In the genomic region with DNA sequence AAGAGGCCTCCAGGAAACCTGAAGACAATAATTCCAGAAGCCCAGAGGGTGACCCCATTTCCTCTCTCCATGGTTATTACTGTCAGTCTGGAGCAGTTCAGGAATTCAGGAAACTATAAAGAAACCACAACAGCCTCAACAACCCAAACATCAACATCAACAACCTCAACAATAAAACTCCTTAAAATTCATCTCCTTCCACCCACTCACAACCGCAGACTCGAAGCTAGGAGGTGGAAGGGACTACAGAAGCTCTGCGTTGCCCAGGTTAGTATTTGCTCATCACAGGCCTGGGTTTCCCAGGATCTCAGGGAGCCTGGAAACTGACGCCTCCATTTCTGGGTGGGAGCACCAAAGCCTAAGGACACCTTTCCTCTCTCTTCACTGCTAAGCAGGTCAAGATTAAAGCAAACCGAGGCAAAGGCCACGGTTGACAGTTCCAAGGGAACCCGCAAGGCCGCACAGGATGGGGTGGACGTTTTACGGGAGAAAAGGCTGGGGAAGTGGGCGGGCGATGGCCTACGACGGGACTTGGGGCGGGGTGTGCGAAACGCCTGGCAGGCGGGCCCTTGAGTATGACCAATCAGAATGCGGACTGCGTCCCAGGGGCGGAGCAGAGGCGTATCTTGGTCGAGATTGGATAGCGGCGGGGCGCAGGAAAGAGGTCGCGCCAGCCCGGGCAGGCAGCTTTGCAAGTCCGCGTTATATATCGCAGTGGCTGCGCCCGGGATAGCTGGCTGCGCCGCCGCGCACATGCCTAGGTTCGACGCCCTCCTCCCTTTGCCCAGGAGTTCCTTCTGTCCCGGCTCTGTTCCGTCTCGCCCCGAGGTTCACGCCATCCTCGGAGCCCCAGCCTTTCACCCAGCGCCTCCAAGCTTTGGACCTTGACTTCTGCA, we compare ENCODE assay signal across 8 cellular contexts. TPM values are rescaled to one million over a fixed set of nuclear protein-coding genes. Genes with fewer than 3 reads are reported as not detected.
DNase-seq lines count a peak whose midpoint lies in the region; ATAC-seq and TF ChIP-seq lines count a peak whose summit lies in the region.

A gene with protein sequence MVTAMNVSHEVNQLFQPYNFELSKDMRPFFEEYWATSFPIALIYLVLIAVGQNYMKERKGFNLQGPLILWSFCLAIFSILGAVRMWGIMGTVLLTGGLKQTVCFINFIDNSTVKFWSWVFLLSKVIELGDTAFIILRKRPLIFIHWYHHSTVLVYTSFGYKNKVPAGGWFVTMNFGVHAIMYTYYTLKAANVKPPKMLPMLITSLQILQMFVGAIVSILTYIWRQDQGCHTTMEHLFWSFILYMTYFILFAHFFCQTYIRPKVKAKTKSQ (plus strand): TSS at position 654 of the 896 bp plus-strand sequence. CDS start 250 bp downstream, outside the sequence.

- H3K4me3 ChIP-seq in SK-N-MC (peak within 1 kb of the TSS; percentile 70), osteoblast (ENCODE audit: insufficient read depth, low read length) (peak within 1 kb of the TSS; percentile 61)

- peak; percentile 94 for DNase-seq in CMK (ENCODE audit: low read depth)
- DNase-seq in HuH-7 (ENCODE audit: low spot score) = peak; percentile 96
- DNase-seq in SK-N-MC (ENCODE audit: low read depth, low spot score) = no peak
- DNase-seq in activated naive CD8-positive, alpha-beta T cell treated with anti-CD3 and anti-CD28 coated beads for 36 hours = peak; percentile 86
- DNase-seq in glomerular visceral epithelial cell (ENCODE audit: extremely low spot score) = peak; percentile 78
- peak; percentile 100 for DNase-seq in osteoblast (ENCODE audit: insufficient read length, low spot score, missing footprints)

- H3K27ac ChIP-seq in SK-N-MC = no peak within 1 kb of the TSS
- H3K27ac ChIP-seq in osteoblast (ENCODE audit: low read depth, low read length) = peak within 1 kb of the TSS; percentile 82
- peak within 1 kb of the TSS; percentile 45 for H3K27ac ChIP-seq in temporal lobe (ENCODE audit: low read depth, low read length)

- no peaks in the 10 kb centered on the region for H3K36me3 Mint-ChIP-seq in activated naive CD8-positive, alpha-beta T cell treated with anti-CD3 and anti-CD28 coated beads for 36 hours

- H2AFZ ChIP-seq in osteoblast (ENCODE audit: low read length) = peak within 1 kb of the TSS; percentile 96

- H3K9ac ChIP-seq in SK-N-MC (ENCODE audit: insufficient read length) = no peak within 1 kb of the TSS

- H3K27me3 ChIP-seq in osteoblast (ENCODE audit: insufficient read depth, low read length) = peaks cover 7% of the 10 kb centered on the region

- no peak within 1 kb of the TSS for H3K27ac Mint-ChIP-seq in activated naive CD8-positive, alpha-beta T cell treated with anti-CD3 and anti-CD28 coated beads for 36 hours

- H3K9me3 Mint-ChIP-seq in activated naive CD8-positive, alpha-beta T cell treated with anti-CD3 and anti-CD28 coated beads for 36 hours = no peaks in the 10 kb centered on the region

- H3K4me1 Mint-ChIP-seq in activated naive CD8-positive, alpha-beta T cell treated with anti-CD3 and anti-CD28 coated beads for 36 hours = peaks cover 11% of the 10 kb centered on the region

- no peaks in the 10 kb centered on the region for H4K20me1 ChIP-seq in osteoblast (ENCODE audit: insufficient read depth, low read length)

- H3K9me3 ChIP-seq in SK-N-MC (ENCODE audit: low read depth, low read length) (no peaks in the 10 kb centered on the region), osteoblast (ENCODE audit: low read depth, low read length) (no peaks in the 10 kb centered on the region)

- no peaks in the 10 kb centered on the region for H3K36me3 ChIP-seq in SK-N-MC (ENCODE audit: insufficient read depth, low read length)
- no peaks in the 10 kb centered on the region for H3K36me3 ChIP-seq in osteoblast (ENCODE audit: insufficient read depth, low read length)

- peak within 1 kb of the TSS; percentile 43 for H3K4me3 Mint-ChIP-seq in activated naive CD8-positive, alpha-beta T cell treated with anti-CD3 and anti-CD28 coated beads for 36 hours

- peak within 1 kb of the TSS; percentile 83 for H3K4me2 ChIP-seq in osteoblast (ENCODE audit: insufficient read depth, low read length)

- H3K27me3 Mint-ChIP-seq in activated naive CD8-positive, alpha-beta T cell treated with anti-CD3 and anti-CD28 coated beads for 36 hours = peaks cover 57% of the 10 kb centered on the region

- peaks cover 31% of the 10 kb centered on the region for H3K4me1 ChIP-seq in osteoblast (ENCODE audit: insufficient read depth, low read length)

- peak; percentile 89 for ATAC-seq in GM21515 (IDR thresholded peaks at IDR 0.05; ENCODE audit: unreplicated experiment)

- no peaks in the 10 kb centered on the region for H3K79me2 ChIP-seq in osteoblast (ENCODE audit: insufficient read depth, low read length)

- TF ChIP-seq CTCF in osteoblast (IDR thresholded peaks at IDR 0.05; ENCODE audit: extremely low read depth, low read depth, low read length) = no peak

RNA-seq across cellular contexts. Expression of the gene that starts here (rescaled TPM):
- total RNA-seq in activated naive CD8-positive, alpha-beta T cell treated with anti-CD3 and anti-CD28 coated beads for 36 hours = not detected
- 2.2 and 2.7 TPM in 2 replicates for total RNA-seq in osteoblast
- not detected for total RNA-seq in temporal lobe

Comparison
In these comparisons a context has a peak if more than half of its experiments do, and no peak if none do; other contexts are left out.
1. Peak in DNase-seq in activated naive CD8-positive, alpha-beta T cell treated with anti-CD3 and anti-CD28 coated beads for 36 hours; RNA of the gene not detected or under 1 TPM.